ENCODE assay signal across 20 cellular contexts in the genomic region with DNA sequence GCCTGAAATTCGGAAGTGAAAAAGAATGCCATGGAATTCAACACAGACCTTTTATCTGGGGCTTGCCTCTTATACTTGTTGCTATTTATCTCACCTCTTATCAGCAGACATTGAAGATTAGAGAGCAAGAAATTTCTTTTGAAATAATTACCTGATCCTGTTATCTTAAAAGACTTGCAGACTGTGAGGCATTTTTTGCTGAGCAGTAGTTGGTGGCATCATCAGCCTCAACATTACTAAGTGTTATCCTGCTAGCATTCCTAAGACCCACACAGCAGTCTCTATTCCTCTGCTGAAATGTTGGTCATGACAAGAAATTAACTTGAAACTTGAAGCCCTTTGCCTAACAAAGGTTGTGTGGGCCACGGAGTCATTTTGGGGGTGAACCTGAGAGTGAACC.
"Had no signal": no experiment of that assay in that cellular context is flagged by ENCODE, and none has a peak within 500 bp of the region (broad histone marks: within the 10 kb centered on the region; RNA-seq: fewer than 3 reads in every experiment).

No MANE protein-coding gene starts in this region.

- H3K27me3 Mint-ChIP-seq: type B pancreatic cell had no signal

- H3K4me3 Mint-ChIP-seq: naive thymus-derived CD8-positive, alpha-beta T cell; type B pancreatic cell had no signal

- H3K27ac Mint-ChIP-seq: type B pancreatic cell had no signal

- H3K9me3 Mint-ChIP-seq: naive thymus-derived CD8-positive, alpha-beta T cell; type B pancreatic cell had no signal

- ATAC-seq: left lobe of liver; mucosa of descending colon; naive thymus-derived CD8-positive, alpha-beta T cell; psoas muscle; sciatic nerve; stimulated activated naive CD8-positive, alpha-beta T cell treated with anti-CD3 and anti-CD28 coated beads, Interleukin-15, Interleukin-2, amounts not matched to agents 100 U/mL and 50 U/mL, for 24 hours had no signal

- DNase-seq: colonic mucosa; dermis blood vessel endothelial cell; erythroblast; foreskin melanocyte; heart left ventricle; hippocampal formation; islet precursor cell; mammary epithelial cell; mucosa of descending colon; naive thymus-derived CD8-positive, alpha-beta T cell; psoas muscle; stimulated activated CD4-positive, alpha-beta T cell treated with anti-CD3 and anti-CD28 coated beads, Interleukin-12 subunit alpha, Interleukin-12 subunit beta, amount 100 ng/mL, for 4 hours; stimulated activated CD4-positive, alpha-beta T cell treated with anti-CD3 and anti-CD28 coated beads, Interleukin-2, amount 100 ng/mL, for 48 hours; stimulated activated naive CD8-positive, alpha-beta T cell treated with anti-CD3 and anti-CD28 coated beads, Interleukin-15, Interleukin-2, amounts not matched to agents 100 U/mL and 50 U/mL, for 24 hours; thyroid gland had no signal

- H3K4me3 ChIP-seq: colonic mucosa, heart left ventricle, mucosa of descending colon, psoas muscle, skin epidermis, suprapubic skin, thyroid gland had no signal

- H3K36me3 Mint-ChIP-seq: naive thymus-derived CD8-positive, alpha-beta T cell; type B pancreatic cell had no signal
